Comparison of ENCODE assay signal across 16 cellular contexts in genomic region chr11:82458777-82459176, GRCh38.
"Had no signal": no experiment of that assay in that cellular context is flagged by ENCODE, and none has a peak within 500 bp of the region (broad histone marks: within the 10 kb centered on the region; RNA-seq: fewer than 3 reads in every experiment).

No MANE protein-coding gene starts in this region.

- H3K4me3 ChIP-seq: esophagus muscularis mucosa, gastroesophageal sphincter, thoracic aorta, upper lobe of right lung had no signal

- DNase-seq: activated B cell treated with CpG ODN at 0.5 μM for 24 hours; activated CD4-positive, alpha-beta memory T cell treated with anti-CD3 and anti-CD28 coated beads, Interleukin-2, amount 10 ng/mL, durations not matched to agents 7 days and 5 days; activated CD4-positive, alpha-beta T cell treated with anti-CD3 and anti-CD28 coated beads for 48 hours; activated CD8-positive, alpha-beta memory T cell treated with anti-CD3 and anti-CD28 coated beads, Interleukin-2, amount 10 ng/mL, durations not matched to agents 7 days and 5 days; cerebellar nuclear complex; cortex of kidney; effector CD4-positive, alpha-beta T cell; mesenchymal stem cell; naive thymus-derived CD4-positive, alpha-beta T cell; nucleus accumbens; stimulated activated naive B cell treated with anti-CD40 and anti-IgM and Interleukin-4, amounts not matched to agents 10 μg/mL and 1 μg/mL and 100 μg/mL, for 72 hours; upper lobe of right lung had no signal

- H3K27ac Mint-ChIP-seq: activated B cell treated with CpG ODN at 0.5 μM for 24 hours; activated CD4-positive, alpha-beta memory T cell treated with anti-CD3 and anti-CD28 coated beads, Interleukin-2, amount 10 ng/mL, durations not matched to agents 7 days and 5 days; activated CD8-positive, alpha-beta memory T cell treated with anti-CD3 and anti-CD28 coated beads, Interleukin-2, amount 10 ng/mL, durations not matched to agents 7 days and 5 days; activated naive CD8-positive, alpha-beta T cell; naive thymus-derived CD4-positive, alpha-beta T cell; stimulated activated naive B cell treated with anti-CD40 and anti-IgM and Interleukin-4, amounts not matched to agents 10 μg/mL and 1 μg/mL and 100 μg/mL, for 72 hours had no signal

- H3K36me3 ChIP-seq: esophagus muscularis mucosa, gastroesophageal sphincter, thoracic aorta, upper lobe of right lung had no signal

- H3K9me3 ChIP-seq: esophagus muscularis mucosa, gastroesophageal sphincter, thoracic aorta, upper lobe of right lung had no signal

- H3K27me3 Mint-ChIP-seq: activated B cell treated with CpG ODN at 0.5 μM for 24 hours; activated CD4-positive, alpha-beta memory T cell treated with anti-CD3 and anti-CD28 coated beads, Interleukin-2, amount 10 ng/mL, durations not matched to agents 7 days and 5 days; activated CD8-positive, alpha-beta memory T cell treated with anti-CD3 and anti-CD28 coated beads, Interleukin-2, amount 10 ng/mL, durations not matched to agents 7 days and 5 days had no signal

- H3K4me1 Mint-ChIP-seq: activated B cell treated with CpG ODN at 0.5 μM for 24 hours; activated CD4-positive, alpha-beta memory T cell treated with anti-CD3 and anti-CD28 coated beads, Interleukin-2, amount 10 ng/mL, durations not matched to agents 7 days and 5 days; activated CD8-positive, alpha-beta memory T cell treated with anti-CD3 and anti-CD28 coated beads, Interleukin-2, amount 10 ng/mL, durations not matched to agents 7 days and 5 days; naive thymus-derived CD4-positive, alpha-beta T cell; stimulated activated naive B cell treated with anti-CD40 and anti-IgM and Interleukin-4, amounts not matched to agents 10 μg/mL and 1 μg/mL and 100 μg/mL, for 72 hours had no signal

- H3K9me3 Mint-ChIP-seq: activated B cell treated with CpG ODN at 0.5 μM for 24 hours; activated CD4-positive, alpha-beta memory T cell treated with anti-CD3 and anti-CD28 coated beads, Interleukin-2, amount 10 ng/mL, durations not matched to agents 7 days and 5 days; stimulated activated naive B cell treated with anti-CD40 and anti-IgM and Interleukin-4, amounts not matched to agents 10 μg/mL and 1 μg/mL and 100 μg/mL, for 72 hours had no signal

- H3K4me1 ChIP-seq: esophagus muscularis mucosa, gastroesophageal sphincter, upper lobe of right lung had no signal

- H3K36me3 Mint-ChIP-seq: activated CD8-positive, alpha-beta memory T cell treated with anti-CD3 and anti-CD28 coated beads, Interleukin-2, amount 10 ng/mL, durations not matched to agents 7 days and 5 days; activated naive CD8-positive, alpha-beta T cell; naive thymus-derived CD4-positive, alpha-beta T cell; stimulated activated naive B cell treated with anti-CD40 and anti-IgM and Interleukin-4, amounts not matched to agents 10 μg/mL and 1 μg/mL and 100 μg/mL, for 72 hours had no signal

- H3K4me3 Mint-ChIP-seq: activated B cell treated with CpG ODN at 0.5 μM for 24 hours; activated CD4-positive, alpha-beta memory T cell treated with anti-CD3 and anti-CD28 coated beads, Interleukin-2, amount 10 ng/mL, durations not matched to agents 7 days and 5 days; activated CD8-positive, alpha-beta memory T cell treated with anti-CD3 and anti-CD28 coated beads, Interleukin-2, amount 10 ng/mL, durations not matched to agents 7 days and 5 days; activated naive CD8-positive, alpha-beta T cell; naive thymus-derived CD4-positive, alpha-beta T cell; stimulated activated naive B cell treated with anti-CD40 and anti-IgM and Interleukin-4, amounts not matched to agents 10 μg/mL and 1 μg/mL and 100 μg/mL, for 72 hours had no signal

- H3K27ac ChIP-seq: esophagus muscularis mucosa, gastroesophageal sphincter, thoracic aorta, upper lobe of right lung had no signal

- ATAC-seq: activated CD8-positive, alpha-beta memory T cell treated with anti-CD3 and anti-CD28 coated beads, Interleukin-2, amount 10 ng/mL, durations not matched to agents 7 days and 5 days; gastroesophageal sphincter; naive thymus-derived CD4-positive, alpha-beta T cell; stimulated activated naive B cell treated with anti-CD40 and anti-IgM and Interleukin-4, amounts not matched to agents 10 μg/mL and 1 μg/mL and 100 μg/mL, for 72 hours; upper lobe of right lung had no signal

- H3K27me3 ChIP-seq: esophagus muscularis mucosa, gastroesophageal sphincter, upper lobe of right lung had no signal
